In genomic region chr3:10015476-10015904, GRCh38 we compare ENCODE assay signal across 1 cellular context.
TF ChIP-seq lines count a peak whose summit lies in the region.

No MANE protein-coding gene starts in this region.

TF ChIP-seq in IMR-90, 13 proteins besides CTCF, POLR2A, EP300 and RAD21 (continued from another document):
- TF ChIP-seq MAFK (IDR thresholded peaks at IDR 0.05; ENCODE audit: low read depth, low read length) = no peak
- TF ChIP-seq, protein P1, sequence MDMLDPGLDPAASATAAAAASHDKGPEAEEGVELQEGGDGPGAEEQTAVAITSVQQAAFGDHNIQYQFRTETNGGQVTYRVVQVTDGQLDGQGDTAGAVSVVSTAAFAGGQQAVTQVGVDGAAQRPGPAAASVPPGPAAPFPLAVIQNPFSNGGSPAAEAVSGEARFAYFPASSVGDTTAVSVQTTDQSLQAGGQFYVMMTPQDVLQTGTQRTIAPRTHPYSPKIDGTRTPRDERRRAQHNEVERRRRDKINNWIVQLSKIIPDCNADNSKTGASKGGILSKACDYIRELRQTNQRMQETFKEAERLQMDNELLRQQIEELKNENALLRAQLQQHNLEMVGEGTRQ (IDR thresholded peaks at IDR 0.05; ENCODE audit: low read depth, low read length) = no peak
- TF ChIP-seq NFE2L2 (IDR thresholded peaks at IDR 0.05; ENCODE audit: low read depth, low read length) = no peak
- peak; percentile 19; the same call in 1 of the 2 replicates for TF ChIP-seq BHLHE40 (IDR thresholded peaks at IDR 0.05; ENCODE audit: low read depth, low read length)
TF ChIP-seq in IMR-90: peak in this region for 3.
